In genomic region chr6:30885481-30885998, GRCh38 we compare ENCODE assay signal across 1 cellular context.
A peak's percentile ranks its signal among the peaks of the same experiment; 100 is the strongest.
TF ChIP-seq lines count a peak whose summit lies in the region.

No MANE protein-coding gene starts in this region.

TF ChIP-seq in K562, 482 proteins besides CTCF, POLR2A, EP300 and RAD21 (continued from another document):
- TF ChIP-seq RREB1 (CRISPR knock-in tag; IDR thresholded peaks at IDR 0.05), result no peak
- 0 out of 2 replicates have a peak, but pooled peaks have one; percentile 34 for TF ChIP-seq ZNF232 (CRISPR knock-in tag; IDR thresholded peaks at IDR 0.05)
- TF ChIP-seq HDGF (IDR thresholded peaks at IDR 0.05), result peak; percentile 71; the same call in 1 of the 2 replicates
- TF ChIP-seq FOXP1 (CRISPR knock-in tag; IDR thresholded peaks at IDR 0.05), result 0 out of 2 replicates have a peak, but pooled peaks have one; percentile 53
- TF ChIP-seq AFF1 (IDR thresholded peaks at IDR 0.05; ENCODE audit: low read depth in 1 of 2, partially characterized antibody in 2 of 2), result no peak
- no peak for TF ChIP-seq MEF2A (IDR thresholded peaks at IDR 0.05; ENCODE audit: control insufficient read depth, low read depth, low read length)
- TF ChIP-seq TEAD1 (CRISPR knock-in tag; IDR thresholded peaks at IDR 0.05), result 0 out of 4 replicates have a peak, but pooled peaks of 1 of the 2 experiments have one; percentile 21
- no peak for TF ChIP-seq PML (IDR thresholded peaks at IDR 0.05; ENCODE audit: low read length)
